25 cellular contexts compared by ENCODE assay signal in genomic region chr10:59878289-59878688, GRCh38. TPM values are rescaled to one million over a fixed set of nuclear protein-coding genes. Genes with fewer than 3 reads are reported as not detected.
DNase-seq lines count a peak whose midpoint lies in the region; ATAC-seq and TF ChIP-seq lines count a peak whose summit lies in the region.
"Had no signal": no experiment of that assay in that cellular context is flagged by ENCODE, and none has a peak within 500 bp of the region (broad histone marks: within the 10 kb centered on the region; RNA-seq: fewer than 3 reads in every experiment).

No MANE protein-coding gene starts in this region.

- no peaks in the 10 kb centered on the region for H3K9me3 ChIP-seq in T-helper 17 cell (ENCODE audit: control insufficient read depth, low read length, poor library complexity, severe bottlenecking)
- H3K9me3 ChIP-seq in esophagus muscularis mucosa, result no peaks in the 10 kb centered on the region
- H3K9me3 ChIP-seq: HAP-1, left lung, right lobe of liver, thoracic aorta had no signal

- H3K4me3 ChIP-seq in esophagus muscularis mucosa, result no peak overlapping the region
- H3K4me3 ChIP-seq: HAP-1, hepatocyte, left lung, right lobe of liver, thoracic aorta had no signal

- H3K36me3 Mint-ChIP-seq in activated naive CD4-positive, alpha-beta T cell treated with anti-CD3 and anti-CD28 coated beads, Interleukin-2, amount 50 U/mL, for 72 hours, result peaks cover 5 to 16% of the 10 kb centered on the region in 2 donors
- peaks cover 4% of the 10 kb centered on the region for H3K36me3 Mint-ChIP-seq in T-helper 17 cell (ENCODE audit: low read depth)
- H3K36me3 Mint-ChIP-seq in stimulated activated effector memory CD8-positive, alpha-beta T cell treated with anti-CD3 and anti-CD28 coated beads, Interleukin-12 subunit alpha, Interleukin-12 subunit beta, amount 100 ng/mL, for 72 hours, result peaks cover 36% of the 10 kb centered on the region
- no peaks in the 10 kb centered on the region for H3K36me3 Mint-ChIP-seq in progenitor cell of endocrine pancreas (ENCODE audit: insufficient read depth)
- H3K36me3 Mint-ChIP-seq: CD4-positive, alpha-beta memory T cell; immature natural killer cell; mesothelial cell of epicardium had no signal

- 95% methylated on average over 2 of the region's 2 CpGs for WGBS in esophagus muscularis mucosa

- H3K27me3 Mint-ChIP-seq in T-helper 17 cell, result no peaks in the 10 kb centered on the region
- no peaks in the 10 kb centered on the region for H3K27me3 Mint-ChIP-seq in progenitor cell of endocrine pancreas
- H3K27me3 Mint-ChIP-seq: CD4-positive, alpha-beta memory T cell had no signal

- no peak for DNase-seq in activated naive CD4-positive, alpha-beta T cell treated with anti-CD3 and anti-CD28 coated beads, Interleukin-2, amount 50 U/mL, for 72 hours (ENCODE audit: low spot score in 2 of 2)
- DNase-seq in activated naive CD4-positive, alpha-beta T cell (lab: John Stamatoyannopoulos, UW), result no peak
- DNase-seq in T-helper 17 cell (no peak), esophagus muscularis mucosa (ENCODE audit: extremely low spot score) (peak; percentile 19), progenitor cell of endocrine pancreas (ENCODE audit: low spot score, unreplicated experiment) (no peak)
- DNase-seq in stimulated activated effector memory CD8-positive, alpha-beta T cell treated with anti-CD3 and anti-CD28 coated beads, Interleukin-12 subunit alpha, Interleukin-12 subunit beta, amount 100 ng/mL, for 72 hours (ENCODE audit: low spot score in 2 of 2), result no peak
- DNase-seq in stimulated activated CD4-positive, alpha-beta T cell treated with anti-CD3 and anti-CD28 coated beads, Interleukin-2, amount 100 ng/mL, for 48 hours, result no peak
- DNase-seq: activated gamma-delta T cell; CD4-positive, alpha-beta memory T cell; DMS153; foreskin melanocyte; immature natural killer cell; left lung; NCI-H2029; NCI-H226; NCI-H774; nephron progenitor cell; right lobe of liver; Right ventricle myocardium superior had no signal

- peak overlapping the region; percentile 91 to 94 for H3K27ac Mint-ChIP-seq in activated naive CD4-positive, alpha-beta T cell treated with anti-CD3 and anti-CD28 coated beads, Interleukin-2, amount 50 U/mL, for 72 hours
- H3K27ac Mint-ChIP-seq in T-helper 17 cell (peak overlapping the region; percentile 84), progenitor cell of endocrine pancreas (no peak overlapping the region)
- peak overlapping the region; percentile 84 for H3K27ac Mint-ChIP-seq in stimulated activated effector memory CD8-positive, alpha-beta T cell treated with anti-CD3 and anti-CD28 coated beads, Interleukin-12 subunit alpha, Interleukin-12 subunit beta, amount 100 ng/mL, for 72 hours
- H3K27ac Mint-ChIP-seq: mesothelial cell of epicardium had no signal

- TF ChIP-seq CTCF in esophagus muscularis mucosa (IDR thresholded peaks at IDR 0.05) (no peak), progenitor cell of endocrine pancreas (IDR thresholded peaks at IDR 0.05; ENCODE audit: unreplicated experiment) (no peak)

- H3K4me1 Mint-ChIP-seq in T-helper 17 cell (peaks cover 46% of the 10 kb centered on the region), progenitor cell of endocrine pancreas (ENCODE audit: low read depth) (peaks cover 17% of the 10 kb centered on the region)
- peaks cover 74% of the 10 kb centered on the region for H3K4me1 Mint-ChIP-seq in stimulated activated effector memory CD8-positive, alpha-beta T cell treated with anti-CD3 and anti-CD28 coated beads, Interleukin-12 subunit alpha, Interleukin-12 subunit beta, amount 100 ng/mL, for 72 hours

- intact Hi-C loops in esophagus muscularis mucosa (cut with DNase I), result no loop called here

- H3K36me3 ChIP-seq in esophagus muscularis mucosa, result no peaks in the 10 kb centered on the region
- H3K36me3 ChIP-seq: HAP-1, left lung, right lobe of liver, thoracic aorta had no signal

- H3K9me3 Mint-ChIP-seq in activated naive CD4-positive, alpha-beta T cell treated with anti-CD3 and anti-CD28 coated beads, Interleukin-2, amount 50 U/mL, for 72 hours, result peaks cover 0 to 4% of the 10 kb centered on the region in 2 donors
- H3K9me3 Mint-ChIP-seq in stimulated activated effector memory CD8-positive, alpha-beta T cell treated with anti-CD3 and anti-CD28 coated beads, Interleukin-12 subunit alpha, Interleukin-12 subunit beta, amount 100 ng/mL, for 72 hours, result no peaks in the 10 kb centered on the region
- no peaks in the 10 kb centered on the region for H3K9me3 Mint-ChIP-seq in progenitor cell of endocrine pancreas (ENCODE audit: low read depth)
- H3K9me3 Mint-ChIP-seq: immature natural killer cell, nephron progenitor cell had no signal

- no peak for TF ChIP-seq POLR2A in esophagus muscularis mucosa (IDR thresholded peaks at IDR 0.05; ENCODE audit: low read depth)

- no peak overlapping the region for H3K27ac ChIP-seq in esophagus muscularis mucosa (replicated peaks in 1 of 4)
- H3K27ac ChIP-seq: hepatocyte, left lung, parathyroid adenoma, right lobe of liver had no signal

- peaks cover 0 to 70% (median 53%) of the 10 kb centered on the region in 4 donors for H3K4me1 ChIP-seq in esophagus muscularis mucosa
- H3K4me1 ChIP-seq: HAP-1 had no signal

- TF ChIP-seq EP300 in esophagus muscularis mucosa (IDR thresholded peaks at IDR 0.05), result no peak

- no peaks in the 10 kb centered on the region for H3K27me3 ChIP-seq in esophagus muscularis mucosa
- H3K27me3 ChIP-seq: hepatocyte, left lung, right lobe of liver had no signal

- no peak for ATAC-seq in activated naive CD4-positive, alpha-beta T cell treated with anti-CD3 and anti-CD28 coated beads, Interleukin-2, amount 50 U/mL, for 72 hours
- ATAC-seq in T-helper 17 cell (no peak), HG03045 (IDR thresholded peaks at IDR 0.05; ENCODE audit: unreplicated experiment) (no peak)
- no peak for ATAC-seq in stimulated activated effector memory CD8-positive, alpha-beta T cell treated with anti-CD3 and anti-CD28 coated beads, Interleukin-12 subunit alpha, Interleukin-12 subunit beta, amount 100 ng/mL, for 72 hours

- H3K4me3 Mint-ChIP-seq in T-helper 17 cell (no peak overlapping the region), progenitor cell of endocrine pancreas (ENCODE audit: low read depth) (no peak overlapping the region)
- H3K4me3 Mint-ChIP-seq in stimulated activated effector memory CD8-positive, alpha-beta T cell treated with anti-CD3 and anti-CD28 coated beads, Interleukin-12 subunit alpha, Interleukin-12 subunit beta, amount 100 ng/mL, for 72 hours, result peak overlapping the region; percentile 59
- H3K4me3 Mint-ChIP-seq: mesothelial cell of epicardium, nephron progenitor cell had no signal

RNA-seq across cellular contexts. Expression of gene CCDC6, which starts 28.1 kb away (rescaled TPM):
- 10 to 100 TPM; 28.9 to 66.0 TPM for total RNA-seq in activated naive CD4-positive, alpha-beta T cell treated with anti-CD3 and anti-CD28 coated beads, Interleukin-2, amount 50 U/mL, for 72 hours
- total RNA-seq in T-helper 17 cell (10 to 100 TPM; 25.3 to 27.0 TPM), esophagus muscularis mucosa (10 to 100 TPM; 41.4 to 71.0 (median 57.2) TPM), progenitor cell of endocrine pancreas (57.6 TPM in 2 replicates)
